Comparison of ENCODE assay signal across 18 cellular contexts in the genomic region with DNA sequence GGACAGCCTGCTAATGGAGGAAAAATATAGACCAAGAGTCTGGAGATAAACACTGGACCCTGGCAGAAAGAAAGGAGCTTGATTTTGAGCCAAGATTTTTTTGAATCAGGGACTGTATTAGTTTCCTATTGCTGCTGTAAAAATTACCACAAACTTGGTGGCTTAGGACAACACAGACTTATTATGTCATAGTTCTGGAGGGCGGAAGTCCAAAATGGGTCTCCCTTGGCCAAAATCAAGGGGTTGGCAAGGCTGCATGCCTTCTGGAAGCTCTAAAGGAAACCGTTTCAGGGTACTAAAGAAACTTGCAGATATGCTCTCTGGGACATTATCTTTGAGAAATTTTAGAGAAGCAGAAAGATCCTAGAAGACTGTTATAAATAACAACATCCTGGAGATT.
DNase-seq lines count a peak whose midpoint lies in the region; ATAC-seq and TF ChIP-seq lines count a peak whose summit lies in the region.
"Had no signal": no experiment of that assay in that cellular context is flagged by ENCODE, and none has a peak within 500 bp of the region (broad histone marks: within the 10 kb centered on the region; RNA-seq: fewer than 3 reads in every experiment).

No MANE protein-coding gene starts in this region.

- H3K27ac Mint-ChIP-seq in activated T-cell treated with anti-CD3 and anti-CD28 coated beads, Interleukin-2, amount 50 U/mL, for 72 hours, result peak overlapping the region; percentile 24

- H4K8ac ChIP-seq in mesenchymal stem cell (ENCODE audit: low read length), result no peak overlapping the region

- H3K9ac ChIP-seq in mesenchymal stem cell (ENCODE audit: low read length), result peak overlapping the region; percentile 28

- no peak for DNase-seq in activated T-cell treated with anti-CD3 and anti-CD28 coated beads, Interleukin-2, amount 50 U/mL, for 72 hours
- DNase-seq in activated T-cell treated with anti-CD3 and anti-CD28 coated beads, Interleukin-2, amount 50 U/mL, for 4 hours, result no peak
- DNase-seq in heart left ventricle (peak in 3 of 5 donors; percentile 6 to 29 (median 23)), mesenchymal stem cell (no peak), putamen (ENCODE audit: low spot score) (no peak), breast epithelium (ENCODE audit: low spot score in 2 of 2) (no peak)
- DNase-seq in activated CD4-positive, alpha-beta T cell treated with anti-CD3 and anti-CD28 coated beads for 4 hours, result no peak
- DNase-seq: DMS79, KBM-7, NCI-H1417, NCI-H187, NCI-H226, NCI-H526 had no signal

- no peak overlapping the region for H4K91ac ChIP-seq in mesenchymal stem cell (ENCODE audit: low read length)

- no peak overlapping the region for H2AFZ ChIP-seq in mesenchymal stem cell (ENCODE audit: low read depth, low read length)

- H3K27me3 Mint-ChIP-seq in activated T-cell treated with anti-CD3 and anti-CD28 coated beads, Interleukin-2, amount 50 U/mL, for 72 hours (ENCODE audit: low read depth), result no peaks in the 10 kb centered on the region
- H3K27me3 Mint-ChIP-seq in activated T-cell treated with anti-CD3 and anti-CD28 coated beads, Interleukin-2, amount 50 U/mL, for 4 hours (ENCODE audit: low read depth), result no peaks in the 10 kb centered on the region

- ATAC-seq in activated T-cell treated with anti-CD3 and anti-CD28 coated beads, Interleukin-2, amount 50 U/mL, for 72 hours (replicated peaks in 1 of 2), result no peak
- no peak for ATAC-seq in activated T-cell treated with anti-CD3 and anti-CD28 coated beads, Interleukin-2, amount 50 U/mL, for 4 hours
- peak in 1 of 4 donors; percentile 61 for ATAC-seq in heart left ventricle
- no peak for ATAC-seq in HG02981 (IDR thresholded peaks at IDR 0.05; ENCODE audit: unreplicated experiment)
- ATAC-seq: HepG2 had no signal

- no peak overlapping the region for H3K4me3 ChIP-seq in heart left ventricle
- no peak overlapping the region for H3K4me3 ChIP-seq in mesenchymal stem cell (ENCODE audit: insufficient read depth in 1 of 2, low read depth in 1 of 2, low read length in 2 of 2)
- no peak overlapping the region for H3K4me3 ChIP-seq in breast epithelium
- H3K4me3 ChIP-seq: SJSA1 had no signal

- no peak overlapping the region for H3K23ac ChIP-seq in mesenchymal stem cell (ENCODE audit: low read length in 2 of 2)

- TF ChIP-seq CTCF in heart left ventricle (IDR thresholded peaks at IDR 0.05) (no peak), breast epithelium (IDR thresholded peaks at IDR 0.05) (no peak)

- no peak overlapping the region for H2BK120ac ChIP-seq in mesenchymal stem cell (ENCODE audit: low read depth, low read length)

- no peak overlapping the region for H2BK12ac ChIP-seq in mesenchymal stem cell (ENCODE audit: low read length in 2 of 2)

- no peak overlapping the region for H2BK5ac ChIP-seq in mesenchymal stem cell (ENCODE audit: low read depth, low read length, poor library complexity, severe bottlenecking)

- peaks cover 14 to 21% of the 10 kb centered on the region in 2 donors for H3K36me3 Mint-ChIP-seq in activated T-cell treated with anti-CD3 and anti-CD28 coated beads, Interleukin-2, amount 50 U/mL, for 72 hours (ENCODE audit: insufficient read depth in 2 of 2)
- H3K36me3 Mint-ChIP-seq in activated T-cell treated with anti-CD3 and anti-CD28 coated beads, Interleukin-2, amount 50 U/mL, for 4 hours (ENCODE audit: insufficient read depth), result peaks cover 31% of the 10 kb centered on the region

- peaks cover 53% of the 10 kb centered on the region for H3K4me1 Mint-ChIP-seq in activated T-cell treated with anti-CD3 and anti-CD28 coated beads, Interleukin-2, amount 50 U/mL, for 72 hours (ENCODE audit: low read depth)
- peaks cover 17% of the 10 kb centered on the region for H3K4me1 Mint-ChIP-seq in activated T-cell treated with anti-CD3 and anti-CD28 coated beads, Interleukin-2, amount 50 U/mL, for 4 hours (ENCODE audit: low read depth)

- H3K27me3 ChIP-seq in heart left ventricle (no peaks in the 10 kb centered on the region), mesenchymal stem cell (ENCODE audit: control insufficient read depth in 1 of 2, insufficient read depth in 1 of 2, low read length in 2 of 2) (no peaks in the 10 kb centered on the region), breast epithelium (no peaks in the 10 kb centered on the region)
- H3K27me3 ChIP-seq: SJSA1 had no signal

- no peak overlapping the region for H3K18ac ChIP-seq in mesenchymal stem cell (ENCODE audit: low read depth in 1 of 2, low read length in 2 of 2)

- H3K9me3 ChIP-seq in heart left ventricle (peaks cover 0 to 4% (median 0%) of the 10 kb centered on the region in 12 donors), mesenchymal stem cell (ENCODE audit: control insufficient read depth, low read length) (no peaks in the 10 kb centered on the region), breast epithelium (no peaks in the 10 kb centered on the region)
- H3K9me3 ChIP-seq: SJSA1 had no signal

- peaks cover 3 to 7% of the 10 kb centered on the region in 2 donors for H3K9me3 Mint-ChIP-seq in activated T-cell treated with anti-CD3 and anti-CD28 coated beads, Interleukin-2, amount 50 U/mL, for 72 hours
- H3K9me3 Mint-ChIP-seq in activated T-cell treated with anti-CD3 and anti-CD28 coated beads, Interleukin-2, amount 50 U/mL, for 4 hours, result peaks cover 4% of the 10 kb centered on the region

- intact Hi-C loops in heart left ventricle (cut with DNase I), result loop anchor here in 2 of 10 donors (5.0 kb wide), 1 partner anchor 362 kb away; a partner anchor contains a TSS
- intact Hi-C loops in breast epithelium (cut with DNase I; ENCODE audit: low total_unique reads), result no loop called here

- H3K14ac ChIP-seq in mesenchymal stem cell (ENCODE audit: low read length in 2 of 2), result no peak overlapping the region

- no peak overlapping the region for H3K4ac ChIP-seq in mesenchymal stem cell (ENCODE audit: low read depth in 1 of 2, low read length in 2 of 2)

- no peak overlapping the region for H2BK15ac ChIP-seq in mesenchymal stem cell (ENCODE audit: low read depth, poor library complexity, severe bottlenecking)

- H3K79me1 ChIP-seq in mesenchymal stem cell (replicated peaks; ENCODE audit: low read length, poor library complexity, severe bottlenecking), result no peaks in the 10 kb centered on the region

- H3K4me2 ChIP-seq in mesenchymal stem cell (ENCODE audit: low read length, poor library complexity, severe bottlenecking), result no peak overlapping the region

- H2AK5ac ChIP-seq in mesenchymal stem cell (ENCODE audit: low read length, severe bottlenecking), result no peak overlapping the region

- TF ChIP-seq POLR2A in heart left ventricle (IDR thresholded peaks at IDR 0.05), result no peak
- TF ChIP-seq POLR2A in breast epithelium (IDR thresholded peaks at IDR 0.05), result no peak

- 40 to 58% (median 43%) methylated on average over 2 of the region's 2 CpGs for WGBS in heart left ventricle, 4 donors
- 100% methylated on average over 2 of the region's 2 CpGs for WGBS in mesenchymal stem cell

- no peak overlapping the region for H3K4me3 Mint-ChIP-seq in activated T-cell treated with anti-CD3 and anti-CD28 coated beads, Interleukin-2, amount 50 U/mL, for 72 hours
- no peak overlapping the region for H3K4me3 Mint-ChIP-seq in activated T-cell treated with anti-CD3 and anti-CD28 coated beads, Interleukin-2, amount 50 U/mL, for 4 hours
- H3K4me3 Mint-ChIP-seq: CD14-positive monocyte had no signal

- peaks cover 0 to 30% (median 14%) of the 10 kb centered on the region in 12 donors for H3K4me1 ChIP-seq in heart left ventricle
- peaks cover 1% of the 10 kb centered on the region for H3K4me1 ChIP-seq in mesenchymal stem cell (ENCODE audit: control insufficient read depth, insufficient read depth, low read depth, low read length)
- H3K4me1 ChIP-seq in breast epithelium, result no peaks in the 10 kb centered on the region

- peak overlapping the region in 2 of 12 donors; percentile 21 to 35 for H3K27ac ChIP-seq in heart left ventricle
- no peak overlapping the region for H3K27ac ChIP-seq in mesenchymal stem cell (ENCODE audit: low read length, poor library complexity, severe bottlenecking)
- H3K27ac ChIP-seq in breast epithelium, result no peak overlapping the region
- H3K27ac ChIP-seq: 22Rv1, SJSA1 had no signal

- H3K36me3 ChIP-seq in heart left ventricle (peaks cover 0 to 13% (median 4%) of the 10 kb centered on the region in 9 donors), mesenchymal stem cell (ENCODE audit: control insufficient read depth in 1 of 2, insufficient read depth in 2 of 2, low read depth in 1 of 2, low read length in 2 of 2) (peaks cover 3 to 28% of the 10 kb centered on the region in 2 experiments), breast epithelium (no peaks in the 10 kb centered on the region)
- H3K36me3 ChIP-seq: SJSA1 had no signal

Comparison
In these comparisons a context has a peak if more than half of its experiments do, and no peak if none do; other contexts are left out.
1. DNase-seq: peak in heart left ventricle (3 of 5); none in activated T-cell treated with anti-CD3 and anti-CD28 coated beads, Interleukin-2, amount 50 U/mL, for 72 hours (0 of 2), activated T-cell treated with anti-CD3 and anti-CD28 coated beads, Interleukin-2, amount 50 U/mL, for 4 hours (single experiment), mesenchymal stem cell (single experiment), putamen (single experiment), activated CD4-positive, alpha-beta T cell treated with anti-CD3 and anti-CD28 coated beads for 4 hours (0 of 2) and breast epithelium (0 of 2).